ENCODE assay signal across 13 cellular contexts in genomic region chr10:47161465-47161864, GRCh38.
DNase-seq lines count a peak whose midpoint lies in the region; ATAC-seq and TF ChIP-seq lines count a peak whose summit lies in the region.
"Had no signal": no experiment of that assay in that cellular context is flagged by ENCODE, and none has a peak within 500 bp of the region (broad histone marks: within the 10 kb centered on the region; RNA-seq: fewer than 3 reads in every experiment).

No MANE protein-coding gene starts in this region.

- TF ChIP-seq CTCF in IMR-90 (conservative IDR thresholded peaks at IDR 0.05; ENCODE audit: low read depth, low read length) (no peak), endodermal cell (conservative IDR thresholded peaks at IDR 0.05) (no peak), endothelial cell (IDR thresholded peaks at IDR 0.05; ENCODE audit: unreplicated experiment) (no peak)

- H3K27me3 ChIP-seq in IMR-90 (ENCODE audit: control insufficient read depth, insufficient read depth, low read length) (no peaks in the 10 kb centered on the region), endodermal cell (ENCODE audit: control insufficient read depth, insufficient read depth, low read length, poor library complexity, severe bottlenecking) (no peaks in the 10 kb centered on the region)

- H2BK20ac ChIP-seq in IMR-90 (ENCODE audit: low read depth, low read length): 0 out of 2 replicates have a peak overlapping the region, but pooled peaks have one; percentile 14

- no peaks in the 10 kb centered on the region for H4K20me1 ChIP-seq in IMR-90 (ENCODE audit: insufficient read depth, low read length)

- H4K5ac ChIP-seq in IMR-90 (ENCODE audit: low read depth, low read length): no peak overlapping the region

- H4K91ac ChIP-seq in IMR-90 (ENCODE audit: insufficient read depth, low read depth, low read length): 0 out of 2 replicates have a peak overlapping the region, but pooled peaks have one; percentile 19

- H3K27ac ChIP-seq in IMR-90 (ENCODE audit: insufficient read depth, low read length) (no peak overlapping the region), endodermal cell (ENCODE audit: low read depth, low read length) (no peak overlapping the region)
- H3K27ac ChIP-seq: GM23248, HL-60 had no signal

- H3K4me1 ChIP-seq in IMR-90 (ENCODE audit: control insufficient read depth, insufficient read depth, low read length) (peaks cover 23% of the 10 kb centered on the region), endodermal cell (ENCODE audit: control insufficient read depth, insufficient read depth, low read length) (no peaks in the 10 kb centered on the region)
- H3K4me1 ChIP-seq: Caco-2 had no signal

- H2BK120ac ChIP-seq in IMR-90 (ENCODE audit: low read depth, low read length): no peak overlapping the region; the same call in 1 of the 2 replicates

- H3K36me3 ChIP-seq in IMR-90 (ENCODE audit: control insufficient read depth, insufficient read depth, low read length) (no peaks in the 10 kb centered on the region; the same call in 1 of the 2 replicates), endodermal cell (ENCODE audit: control insufficient read depth, insufficient read depth, low read length) (no peaks in the 10 kb centered on the region)

- H3K4me3 ChIP-seq in IMR-90 (ENCODE audit: insufficient read depth, low read depth, low read length): no peak overlapping the region
- no peak overlapping the region for H3K4me3 ChIP-seq in endodermal cell (ENCODE audit: low read length)
- H3K4me3 ChIP-seq: GM23248 had no signal

- no peak overlapping the region for H3K56ac ChIP-seq in IMR-90 (ENCODE audit: extremely low read depth, insufficient read depth, low read length)

- dilution Hi-C loops in IMR-90 (cut with HindIII; ENCODE audit: low sequenced_read_pairs, unreplicated experiment): no loop called here

- in situ Hi-C loops in IMR-90 (cut with MboI; ENCODE audit: low sequenced_read_pairs): no loop called here

- H2AK5ac ChIP-seq in IMR-90 (ENCODE audit: low read depth, low read length): no peak overlapping the region

- BruUV-seq in IMR-90 (replicated peaks; lab: Mats Ljungman, UMichigan): no TSS peak

- H3K27ac Mint-ChIP-seq in activated T-cell treated with anti-CD3 and anti-CD28 coated beads, Interleukin-2, amount 50 U/mL, for 72 hours: no peak overlapping the region
- no peak overlapping the region for H3K27ac Mint-ChIP-seq in endodermal cell
- no peak overlapping the region for H3K27ac Mint-ChIP-seq in endothelial cell (ENCODE audit: unreplicated experiment)
- H3K27ac Mint-ChIP-seq: B cell; CD4-positive, alpha-beta T cell had no signal

- H3K4me2 ChIP-seq in IMR-90 (ENCODE audit: low read depth, low read length): no peak overlapping the region

- no peak overlapping the region for H3K4ac ChIP-seq in IMR-90 (ENCODE audit: low read depth, low read length)

- no CpG with 5 or more reads among the region's 4 CpGs for WGBS in IMR-90 (ENCODE audit: extremely low coverage in 2 of 2, insufficient read length in 1 of 2), 2 experiments
- 92 to 93% methylated on average over 4 of the region's 4 CpGs for WGBS in endodermal cell (ENCODE audit: insufficient coverage in 1 of 2, insufficient read length in 1 of 2), 2 experiments

- no peak overlapping the region for H4K8ac ChIP-seq in IMR-90 (ENCODE audit: low read depth in 2 of 2, low read length in 2 of 2)

- POLR2A ChIA-PET in IMR-90 (lab: Charles Lee; ENCODE audit: unreplicated experiment): no interaction called here

- H3K14ac ChIP-seq in IMR-90 (replicated peaks; ENCODE audit: low read depth, low read length): no peak overlapping the region

- CTCF ChIA-PET in IMR-90 (lab: Yijun Ruan, JAX): interaction anchor here (0.6 kb wide), 1 partner anchor 15 kb away, joined by 3 read pairs; no protein-coding TSS in a partner anchor

- H2AFZ ChIP-seq in IMR-90 (replicated peaks; ENCODE audit: low read length, poor library complexity): no peak overlapping the region
- H2AFZ ChIP-seq: GM23248 had no signal

- H3K9ac ChIP-seq in IMR-90 (ENCODE audit: low read depth, low read length) (no peak overlapping the region), endodermal cell (ENCODE audit: extremely low read depth, low read length, poor library complexity, severe bottlenecking) (no peak overlapping the region)
- H3K9ac ChIP-seq: GM23248 had no signal

- H3K27me3 Mint-ChIP-seq in activated T-cell treated with anti-CD3 and anti-CD28 coated beads, Interleukin-2, amount 50 U/mL, for 72 hours (ENCODE audit: low read depth): no peaks in the 10 kb centered on the region
- peaks cover 2% of the 10 kb centered on the region for H3K27me3 Mint-ChIP-seq in endodermal cell (ENCODE audit: insufficient read depth)
- peaks cover 2% of the 10 kb centered on the region for H3K27me3 Mint-ChIP-seq in endothelial cell (ENCODE audit: unreplicated experiment)
- H3K27me3 Mint-ChIP-seq: CD4-positive, alpha-beta T cell had no signal

- peak; percentile 64 to 77 for ATAC-seq in activated T-cell treated with anti-CD3 and anti-CD28 coated beads, Interleukin-2, amount 50 U/mL, for 72 hours (replicated peaks in 1 of 2)
- ATAC-seq in IMR-90 (ENCODE audit: low read depth) (no peak), GM19023 (IDR thresholded peaks at IDR 0.05; ENCODE audit: unreplicated experiment) (no peak)

- H2BK5ac ChIP-seq in IMR-90 (ENCODE audit: low read depth, low read length, poor library complexity, severe bottlenecking): no peak overlapping the region

- no peak for TF ChIP-seq POLR2A in IMR-90 (IDR thresholded peaks at IDR 0.05; ENCODE audit: low read depth, low read length)

- no peak for DNase-seq in activated T-cell treated with anti-CD3 and anti-CD28 coated beads, Interleukin-2, amount 50 U/mL, for 72 hours
- DNase-seq in activated T-cell treated with anti-CD3 and anti-CD28 coated beads, Interleukin-2, amount 50 U/mL, for 48 hours: no peak
- no peak for DNase-seq in IMR-90
- DNase-seq in endodermal cell: peak; percentile 17
- DNase-seq in endothelial cell (ENCODE audit: low spot score): no peak
- DNase-seq: C1 segment of cervical spinal cord; Caco-2; CD4-positive, alpha-beta T cell; GM23248; HCEC 1CT had no signal

- peaks cover 0 to 5% of the 10 kb centered on the region in 2 donors for H3K9me3 Mint-ChIP-seq in activated T-cell treated with anti-CD3 and anti-CD28 coated beads, Interleukin-2, amount 50 U/mL, for 72 hours
- H3K9me3 Mint-ChIP-seq in endodermal cell (peaks cover 7% of the 10 kb centered on the region), endothelial cell (ENCODE audit: unreplicated experiment) (no peaks in the 10 kb centered on the region)

- intact Hi-C loops in IMR-90 (cut with micrococcal nuclease): no loop called here

- peaks cover 0 to 4% of the 10 kb centered on the region in 2 experiments; a peak in 2 of 4 replicates for H3K79me1 ChIP-seq in IMR-90 (ENCODE audit: low read depth in 1 of 2, low read length in 2 of 2)

- 0 out of 3 replicates have a peak overlapping the region, but pooled peaks have one; percentile 60 for H2BK15ac ChIP-seq in IMR-90 (ENCODE audit: low read depth, low read length)

- H3K23ac ChIP-seq in IMR-90 (ENCODE audit: low read depth, low read length): no peak overlapping the region

- no peak overlapping the region for H3K4me3 Mint-ChIP-seq in activated T-cell treated with anti-CD3 and anti-CD28 coated beads, Interleukin-2, amount 50 U/mL, for 72 hours
- H3K4me3 Mint-ChIP-seq in endodermal cell: no peak overlapping the region
- H3K4me3 Mint-ChIP-seq in endothelial cell (ENCODE audit: unreplicated experiment): no peak overlapping the region
- H3K4me3 Mint-ChIP-seq: B cell; CD4-positive, alpha-beta T cell had no signal

- peaks cover 15% of the 10 kb centered on the region for H3K9me1 ChIP-seq in IMR-90 (ENCODE audit: insufficient read depth, low read length)

- no peaks in the 10 kb centered on the region for H3K9me3 ChIP-seq in IMR-90 (ENCODE audit: control insufficient read depth, insufficient read depth, low read length)
- H3K9me3 ChIP-seq in endodermal cell (ENCODE audit: control insufficient read depth, low read length): no peaks in the 10 kb centered on the region
- H3K9me3 ChIP-seq: Caco-2 had no signal

- H3K36me3 Mint-ChIP-seq in activated T-cell treated with anti-CD3 and anti-CD28 coated beads, Interleukin-2, amount 50 U/mL, for 72 hours (ENCODE audit: insufficient read depth in 2 of 2): peaks cover under 1 to 5% of the 10 kb centered on the region in 2 donors
- H3K36me3 Mint-ChIP-seq in endodermal cell (ENCODE audit: low read depth): no peaks in the 10 kb centered on the region
- no peaks in the 10 kb centered on the region for H3K36me3 Mint-ChIP-seq in endothelial cell (ENCODE audit: low read depth, unreplicated experiment)

- no peak overlapping the region for H3K18ac ChIP-seq in IMR-90 (ENCODE audit: low read depth, low read length)

- no peak overlapping the region for H2AK9ac ChIP-seq in IMR-90 (replicated peaks; ENCODE audit: low read depth, low read length, poor library complexity)

- TF ChIP-seq RAD21 in IMR-90 (IDR thresholded peaks at IDR 0.05; ENCODE audit: low read length): no peak

- H3K4me1 Mint-ChIP-seq in activated T-cell treated with anti-CD3 and anti-CD28 coated beads, Interleukin-2, amount 50 U/mL, for 72 hours (ENCODE audit: low read depth): peaks cover 33% of the 10 kb centered on the region
- H3K4me1 Mint-ChIP-seq in endodermal cell (no peaks in the 10 kb centered on the region), endothelial cell (ENCODE audit: unreplicated experiment) (peaks cover 2% of the 10 kb centered on the region)

TF ChIP-seq in IMR-90, 13 proteins besides CTCF, POLR2A, EP300 and RAD21:
- TF ChIP-seq MAFK (IDR thresholded peaks at IDR 0.05; ENCODE audit: low read depth, low read length) (no peak), ELK1 (IDR thresholded peaks at IDR 0.05; ENCODE audit: borderline replicate concordance, low read depth, low read length) (no peak), NFE2L2 (IDR thresholded peaks at IDR 0.05; ENCODE audit: low read depth, low read length) (no peak), RCOR1 (IDR thresholded peaks at IDR 0.05; ENCODE audit: insufficient replicate concordance, low read length) (no peak), MAZ (IDR thresholded peaks at IDR 0.05; ENCODE audit: borderline replicate concordance, low read depth, low read length) (no peak), FOS (IDR thresholded peaks at IDR 0.05; ENCODE audit: low read depth, low read length) (no peak), SMC3 (IDR thresholded peaks at IDR 0.05; ENCODE audit: low read depth, low read length) (no peak), CEBPB (IDR thresholded peaks at IDR 0.05; ENCODE audit: low read depth, low read length) (no peak), RFX5 (IDR thresholded peaks at IDR 0.05; ENCODE audit: low read depth, low read length) (no peak)

Comparison
In these comparisons a context has a peak if more than half of its experiments do, and no peak if none do; other contexts are left out.
1. ATAC-seq: peak in activated T-cell treated with anti-CD3 and anti-CD28 coated beads, Interleukin-2, amount 50 U/mL, for 72 hours (2 of 2); none in IMR-90 (single experiment) and GM19023 (single experiment).